ENCODE assay signal across 12 cellular contexts in genomic region chr7:44289341-44290249, GRCh38. TPM values are rescaled to one million over a fixed set of nuclear protein-coding genes. Genes with fewer than 3 reads are reported as not detected.
DNase-seq lines count a peak whose midpoint lies in the region; ATAC-seq and TF ChIP-seq lines count a peak whose summit lies in the region.
"Had no signal": no experiment of that assay in that cellular context is flagged by ENCODE, and none has a peak within 500 bp of the region (broad histone marks: within the 10 kb centered on the region; RNA-seq: fewer than 3 reads in every experiment).

No MANE protein-coding gene starts in this region.

- DNase-seq in activated gamma-delta T cell treated with Interleukin-2 at 50 U/mL for 16 hours = peak; percentile 1
- no peak for DNase-seq in activated gamma-delta T cell (lab: John Stamatoyannopoulos, UW)
- DNase-seq in coronary artery (ENCODE audit: low spot score) = peak; percentile 53
- peak; percentile 10 for DNase-seq in nephron progenitor cell
- peak; percentile 53 for DNase-seq in upper lobe of right lung
- no peak for DNase-seq in CD14-positive monocyte (ENCODE audit: low spot score)
- DNase-seq: NCI-H2029; NK-92 treated with Interleukin-12 subunit alpha and Interleukin-12 subunit beta, amount 100 ng/mL, for 24 hours had no signal

- H3K27ac Mint-ChIP-seq in nephron progenitor cell = peak overlapping the region; percentile 82
- no peak overlapping the region for H3K27ac Mint-ChIP-seq in CD14-positive monocyte

- H3K36me3 Mint-ChIP-seq in nephron progenitor cell (ENCODE audit: low read depth) (no peaks in the 10 kb centered on the region), CD14-positive monocyte (no peaks in the 10 kb centered on the region)
- H3K36me3 Mint-ChIP-seq: naive thymus-derived CD8-positive, alpha-beta T cell had no signal

- peaks cover 10% of the 10 kb centered on the region for H3K4me1 ChIP-seq in upper lobe of right lung

- peaks cover 52% of the 10 kb centered on the region for H3K4me1 Mint-ChIP-seq in nephron progenitor cell
- H3K4me1 Mint-ChIP-seq in CD14-positive monocyte = peaks cover 2% of the 10 kb centered on the region
- H3K4me1 Mint-ChIP-seq: naive thymus-derived CD8-positive, alpha-beta T cell had no signal

- H3K27ac ChIP-seq in coronary artery = no peak overlapping the region
- no peak overlapping the region for H3K27ac ChIP-seq in upper lobe of right lung
- H3K27ac ChIP-seq: SK-N-MC had no signal

- intact Hi-C loops in upper lobe of right lung (cut with DNase I) = no loop called here
- intact Hi-C loops in CD14-positive monocyte (cut with micrococcal nuclease) = no loop called here

- ATAC-seq in upper lobe of right lung (no peak), HG03460 (IDR thresholded peaks at IDR 0.05; ENCODE audit: unreplicated experiment) (no peak), GM18867 (IDR thresholded peaks at IDR 0.05; ENCODE audit: unreplicated experiment) (no peak)
- ATAC-seq: naive thymus-derived CD8-positive, alpha-beta T cell had no signal

- H3K4me3 Mint-ChIP-seq in nephron progenitor cell (peak overlapping the region; percentile 9), CD14-positive monocyte (no peak overlapping the region)
- H3K4me3 Mint-ChIP-seq: naive thymus-derived CD8-positive, alpha-beta T cell had no signal

- TF ChIP-seq CTCF in coronary artery (IDR thresholded peaks at IDR 0.05) (no peak), nephron progenitor cell (IDR thresholded peaks at IDR 0.05) (no peak), upper lobe of right lung (IDR thresholded peaks at IDR 0.05) (no peak), CD14-positive monocyte (IDR thresholded peaks at IDR 0.05) (no peak)

- H3K4me3 ChIP-seq in coronary artery = no peak overlapping the region
- H3K4me3 ChIP-seq in upper lobe of right lung = no peak overlapping the region
- H3K4me3 ChIP-seq: SK-N-MC had no signal

- H3K27me3 ChIP-seq in upper lobe of right lung = peaks cover 20% of the 10 kb centered on the region

- H3K36me3 ChIP-seq in upper lobe of right lung = no peaks in the 10 kb centered on the region

- H3K9me3 Mint-ChIP-seq in nephron progenitor cell = no peaks in the 10 kb centered on the region
- peaks cover 0 to 6% (median 0%) of the 10 kb centered on the region in 7 donors for H3K9me3 Mint-ChIP-seq in CD14-positive monocyte
- H3K9me3 Mint-ChIP-seq: naive thymus-derived CD8-positive, alpha-beta T cell had no signal

- H3K27me3 Mint-ChIP-seq in nephron progenitor cell (ENCODE audit: low read depth, poor library complexity) (peaks cover 12% of the 10 kb centered on the region), CD14-positive monocyte (ENCODE audit: low read depth in 3 of 3) (peaks cover 10 to 12% (median 12%) of the 10 kb centered on the region in 3 donors)

- no peaks in the 10 kb centered on the region for H3K9me3 ChIP-seq in upper lobe of right lung

RNA-seq across cellular contexts. Expression of gene CAMK2B, which starts 35.8 kb away (rescaled TPM):
- total RNA-seq in upper lobe of right lung = 0.17 TPM
- not detected for polyA plus RNA-seq in CD14-positive monocyte
- total RNA-seq: naive thymus-derived CD8-positive, alpha-beta T cell had no signal
- polyA plus RNA-seq: naive thymus-derived CD8-positive, alpha-beta T cell had no signal

Comparison
In these comparisons a context has a peak if more than half of its experiments do, and no peak if none do; other contexts are left out.
1. DNase-seq: peak in activated gamma-delta T cell treated with Interleukin-2 at 50 U/mL for 16 hours (single experiment), coronary artery (single experiment), nephron progenitor cell (single experiment) and upper lobe of right lung (single experiment); none in activated gamma-delta T cell (single experiment) and CD14-positive monocyte (single experiment).